8 cellular contexts compared by ENCODE assay signal in genomic region chr6:40852667-40853383, GRCh38.
A peak's percentile ranks its signal among the peaks of the same experiment; 100 is the strongest.
DNase-seq lines count a peak whose midpoint lies in the region; ATAC-seq and TF ChIP-seq lines count a peak whose summit lies in the region.

No MANE protein-coding gene starts in this region.

- H3K27me3 ChIP-seq in endodermal cell (ENCODE audit: control insufficient read depth, insufficient read depth, low read length, poor library complexity, severe bottlenecking), result no peaks in the 10 kb centered on the region

- ATAC-seq in GM21529 (IDR thresholded peaks at IDR 0.05; ENCODE audit: unreplicated experiment), result no peak

- no peak overlapping the region for H3K9ac ChIP-seq in endodermal cell (ENCODE audit: extremely low read depth, low read length, poor library complexity, severe bottlenecking)

- H3K36me3 Mint-ChIP-seq in activated naive CD4-positive, alpha-beta T cell treated with anti-CD3 and anti-CD28 coated beads for 36 hours (ENCODE audit: low read depth), result no peaks in the 10 kb centered on the region
- H3K36me3 Mint-ChIP-seq in endodermal cell (ENCODE audit: low read depth), result no peaks in the 10 kb centered on the region

- peaks cover 8% of the 10 kb centered on the region for H3K4me1 Mint-ChIP-seq in activated naive CD4-positive, alpha-beta T cell treated with anti-CD3 and anti-CD28 coated beads for 36 hours (ENCODE audit: low read depth)
- H3K4me1 Mint-ChIP-seq in endodermal cell, result no peaks in the 10 kb centered on the region

- no peak overlapping the region for H3K4me3 ChIP-seq in endodermal cell (ENCODE audit: low read length)

- H3K27ac Mint-ChIP-seq in activated naive CD4-positive, alpha-beta T cell treated with anti-CD3 and anti-CD28 coated beads for 36 hours, result peak overlapping the region; percentile 43
- H3K27ac Mint-ChIP-seq in endodermal cell, result no peak overlapping the region

- H3K36me3 ChIP-seq in endodermal cell (ENCODE audit: control insufficient read depth, insufficient read depth, low read length), result no peaks in the 10 kb centered on the region

- H3K9me3 ChIP-seq in endodermal cell (ENCODE audit: control insufficient read depth, low read length), result no peaks in the 10 kb centered on the region

- intact Hi-C loops in activated naive CD4-positive, alpha-beta T cell treated with anti-CD3 and anti-CD28 coated beads for 36 hours (cut with micrococcal nuclease), result loop anchor here (5.0 kb wide), 1 partner anchor 59 kb away; no protein-coding TSS in a partner anchor

- H3K4me3 Mint-ChIP-seq in activated naive CD4-positive, alpha-beta T cell treated with anti-CD3 and anti-CD28 coated beads for 36 hours, result no peak overlapping the region
- H3K4me3 Mint-ChIP-seq in endodermal cell, result no peak overlapping the region

- CTCF ChIA-PET in activated naive CD4-positive, alpha-beta T cell treated with anti-CD3 and anti-CD28 coated beads for 36 hours (lab: Charles Lee), result no interaction called here

- 69% methylated on average over 4 to 6 of the region's 6 CpGs for whole genome bisulfite sequencing in endodermal cell (ENCODE audit: insufficient coverage in 1 of 2, insufficient read length in 1 of 2), 2 experiments

- peak; percentile 73 for TF ChIP-seq CTCF in endodermal cell (conservative IDR thresholded peaks at IDR 0.05)

- no peaks in the 10 kb centered on the region for H3K4me1 ChIP-seq in endodermal cell (ENCODE audit: control insufficient read depth, insufficient read depth, low read length)

- H3K27me3 Mint-ChIP-seq in activated naive CD4-positive, alpha-beta T cell treated with anti-CD3 and anti-CD28 coated beads for 36 hours (ENCODE audit: low read depth), result no peaks in the 10 kb centered on the region
- H3K27me3 Mint-ChIP-seq in endodermal cell (ENCODE audit: insufficient read depth), result no peaks in the 10 kb centered on the region

- H3K27ac ChIP-seq in endodermal cell (ENCODE audit: low read depth, low read length), result no peak overlapping the region

- no peaks in the 10 kb centered on the region for H3K9me3 Mint-ChIP-seq in activated naive CD4-positive, alpha-beta T cell treated with anti-CD3 and anti-CD28 coated beads for 36 hours
- no peaks in the 10 kb centered on the region for H3K9me3 Mint-ChIP-seq in endodermal cell

- DNase-seq in activated naive CD4-positive, alpha-beta T cell treated with anti-CD3 and anti-CD28 coated beads for 36 hours, result peak; percentile 26
- DNase-seq in activated naive CD4-positive, alpha-beta T cell (lab: John Stamatoyannopoulos, UW), result no peak
- DNase-seq in MV-4-11 (lab: John Stamatoyannopoulos, UW) (peak; percentile 80), endodermal cell (peak; percentile 85), T-helper 2 cell (no peak), nucleus accumbens (lab: John Stamatoyannopoulos, UW) (no peak)
- DNase-seq in stimulated activated CD4-positive, alpha-beta T cell treated with anti-CD3 and anti-CD28 coated beads, Interleukin-2, amount 100 ng/mL, for 48 hours, result peak; percentile 16 to 23

Comparison
In these comparisons a context has a peak if more than half of its experiments do, and no peak if none do; other contexts are left out.
1. DNase-seq: peak in activated naive CD4-positive, alpha-beta T cell treated with anti-CD3 and anti-CD28 coated beads for 36 hours (single experiment), MV-4-11 (single experiment), endodermal cell (single experiment) and stimulated activated CD4-positive, alpha-beta T cell treated with anti-CD3 and anti-CD28 coated beads, Interleukin-2, amount 100 ng/mL, for 48 hours (2 of 2); none in activated naive CD4-positive, alpha-beta T cell (0 of 4), T-helper 2 cell (0 of 5) and nucleus accumbens (0 of 56).